In the genomic region with DNA sequence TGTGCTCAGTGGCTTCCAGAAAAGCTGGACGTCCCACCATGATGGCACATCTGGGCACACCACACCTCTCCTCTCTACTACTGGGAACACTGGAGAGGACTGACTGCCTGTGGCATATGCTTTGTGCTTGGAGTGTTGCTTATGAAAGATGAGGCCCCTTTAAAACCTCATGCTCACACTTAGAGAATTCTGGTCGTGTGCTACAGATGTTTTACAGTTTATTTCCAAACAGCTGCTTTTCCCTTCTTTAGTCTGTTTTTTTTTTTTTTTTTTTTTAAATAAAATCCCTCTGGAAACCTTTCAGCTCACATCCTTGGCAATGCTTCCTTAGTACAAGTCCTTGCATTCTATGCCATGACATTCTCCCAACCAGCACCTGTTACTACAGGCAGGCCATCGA, we compare ENCODE assay signal across 14 cellular contexts.
"Had no signal": no experiment of that assay in that cellular context is flagged by ENCODE, and none has a peak within 500 bp of the region (broad histone marks: within the 10 kb centered on the region; RNA-seq: fewer than 3 reads in every experiment).

No MANE protein-coding gene starts in this region.

- H3K27ac ChIP-seq: brain microvascular endothelial cell, pancreas had no signal

- H3K36me3 ChIP-seq: brain microvascular endothelial cell, pancreas had no signal

- H3K9me3 ChIP-seq: pancreas had no signal

- H3K9me3 Mint-ChIP-seq: activated naive CD4-positive, alpha-beta T cell treated with anti-CD3 and anti-CD28 coated beads, Interleukin-2, amount 50 U/mL, for 72 hours; activated T-cell treated with anti-CD3 and anti-CD28 coated beads, Interleukin-2, amount 50 U/mL, for 24 hours; dendritic cell treated with granulocyte-macrophage colony-stimulating factor and Interleukin-4, amounts not matched to agents 40 ng/mL and 50 ng/mL, for 4 days; stimulated activated memory B cell treated with anti-CD40 and anti-IgM and Interleukin-4, amounts not matched to agents 10 μg/mL and 1 μg/mL and 100 μg/mL, for 72 hours had no signal

- H3K27me3 ChIP-seq: brain microvascular endothelial cell, pancreas had no signal

- H3K36me3 Mint-ChIP-seq: activated CD8-positive, alpha-beta memory T cell treated with anti-CD3 and anti-CD28 coated beads, Interleukin-2, amount 10 ng/mL, durations not matched to agents 7 days and 5 days; stimulated activated memory B cell treated with anti-CD40 and anti-IgM and Interleukin-4, amounts not matched to agents 10 μg/mL and 1 μg/mL and 100 μg/mL, for 72 hours had no signal

- DNase-seq: activated CD8-positive, alpha-beta memory T cell treated with anti-CD3 and anti-CD28 coated beads, Interleukin-2, amount 10 ng/mL, durations not matched to agents 7 days and 5 days; activated effector memory CD4-positive, alpha-beta T cell treated with anti-CD3 and anti-CD28 coated beads, Interleukin-2, amount 50 U/mL, for 16 hours; activated T-cell treated with anti-CD3 and anti-CD28 coated beads, Interleukin-2, amount 50 U/mL, for 24 hours; brain microvascular endothelial cell; cerebellar nuclear complex; foreskin melanocyte; islet precursor cell; pancreas; substantia nigra had no signal

- H3K27ac Mint-ChIP-seq: activated CD8-positive, alpha-beta memory T cell treated with anti-CD3 and anti-CD28 coated beads, Interleukin-2, amount 10 ng/mL, durations not matched to agents 7 days and 5 days; activated naive CD4-positive, alpha-beta T cell treated with anti-CD3 and anti-CD28 coated beads, Interleukin-2, amount 50 U/mL, for 72 hours; activated T-cell treated with anti-CD3 and anti-CD28 coated beads, Interleukin-2, amount 50 U/mL, for 24 hours; dendritic cell treated with granulocyte-macrophage colony-stimulating factor and Interleukin-4, amounts not matched to agents 40 ng/mL and 50 ng/mL, for 4 days; stimulated activated memory B cell treated with anti-CD40 and anti-IgM and Interleukin-4, amounts not matched to agents 10 μg/mL and 1 μg/mL and 100 μg/mL, for 72 hours had no signal

- H3K4me3 Mint-ChIP-seq: activated CD8-positive, alpha-beta memory T cell treated with anti-CD3 and anti-CD28 coated beads, Interleukin-2, amount 10 ng/mL, durations not matched to agents 7 days and 5 days; activated T-cell treated with anti-CD3 and anti-CD28 coated beads, Interleukin-2, amount 50 U/mL, for 24 hours; dendritic cell treated with granulocyte-macrophage colony-stimulating factor and Interleukin-4, amounts not matched to agents 40 ng/mL and 50 ng/mL, for 4 days; stimulated activated memory B cell treated with anti-CD40 and anti-IgM and Interleukin-4, amounts not matched to agents 10 μg/mL and 1 μg/mL and 100 μg/mL, for 72 hours had no signal

- H3K4me1 Mint-ChIP-seq: activated CD8-positive, alpha-beta memory T cell treated with anti-CD3 and anti-CD28 coated beads, Interleukin-2, amount 10 ng/mL, durations not matched to agents 7 days and 5 days had no signal

- H3K4me3 ChIP-seq: pancreas had no signal

- ATAC-seq: activated CD4-positive, CD25-positive, alpha-beta regulatory T cell treated with anti-CD3 and anti-CD28 coated beads, Interleukin-2, amount 50 U/mL, for 24 hours; activated CD8-positive, alpha-beta memory T cell treated with anti-CD3 and anti-CD28 coated beads, Interleukin-2, amount 10 ng/mL, durations not matched to agents 7 days and 5 days; activated naive CD4-positive, alpha-beta T cell treated with anti-CD3 and anti-CD28 coated beads, Interleukin-2, amount 50 U/mL, for 72 hours; left lobe of liver; stimulated activated memory B cell treated with anti-CD40 and anti-IgM and Interleukin-4, amounts not matched to agents 10 μg/mL and 1 μg/mL and 100 μg/mL, for 72 hours had no signal

- H3K4me1 ChIP-seq: pancreas had no signal

- H3K27me3 Mint-ChIP-seq: dendritic cell treated with granulocyte-macrophage colony-stimulating factor and Interleukin-4, amounts not matched to agents 40 ng/mL and 50 ng/mL, for 4 days had no signal
